Comparison of ENCODE assay signal across 10 cellular contexts in genomic region chr2:10305715-10306114, GRCh38. TPM values are rescaled to one million over a fixed set of nuclear protein-coding genes. Genes with fewer than 3 reads are reported as not detected.
A peak's percentile ranks its signal among the peaks of the same experiment; 100 is the strongest.
DNase-seq lines count a peak whose midpoint lies in the region; ATAC-seq and TF ChIP-seq lines count a peak whose summit lies in the region.
"Had no signal": no experiment of that assay in that cellular context is flagged by ENCODE, and none has a peak within 500 bp of the region (broad histone marks: within the 10 kb centered on the region; RNA-seq: fewer than 3 reads in every experiment).

No MANE protein-coding gene starts in this region.

- no peaks in the 10 kb centered on the region for H3K9me2 ChIP-seq in PC-3 (replicated peaks; ENCODE audit: low read length)

- H3K27ac Mint-ChIP-seq in nephron, result no peak overlapping the region
- H3K27ac Mint-ChIP-seq: memory B cell had no signal

- H3K36me3 ChIP-seq in PC-3 (ENCODE audit: low read depth, low read length) (peaks cover 15% of the 10 kb centered on the region), gastrocnemius medialis (no peaks in the 10 kb centered on the region)

- H3K4me2 ChIP-seq in PC-3 (ENCODE audit: low read length), result peak overlapping the region; percentile 83

- H3K9me3 ChIP-seq in PC-3 (ENCODE audit: low read length) (no peaks in the 10 kb centered on the region), gastrocnemius medialis (no peaks in the 10 kb centered on the region)

- no peak overlapping the region for H3K27ac ChIP-seq in PC-3 (ENCODE audit: low read length)
- peak overlapping the region in 2 of 4 donors; percentile 53 to 78 for H3K27ac ChIP-seq in gastrocnemius medialis

- no peak for TF ChIP-seq POLR2A in gastrocnemius medialis (IDR thresholded peaks at IDR 0.05)

- intact Hi-C loops in PC-3 (cut with micrococcal nuclease) (no loop called here), posterior cingulate gyrus (cut with DNase I) (loop anchor here (10.0 kb wide), 1 partner anchor 181 kb away; the partner anchor contains the start of gene RRM2), gastrocnemius medialis (cut with DNase I; ENCODE audit: low total_unique reads) (no loop called here)

- H3K36me3 Mint-ChIP-seq in nephron (ENCODE audit: low read depth), result no peaks in the 10 kb centered on the region
- H3K36me3 Mint-ChIP-seq: memory B cell had no signal

- CTCF ChIA-PET in PC-3 (lab: Charles Lee), result interaction anchor here (0.6 to 0.7 kb wide), 5 partner anchors 35 to 308 kb away, joined by 3 to 5 read pairs (median 3); no protein-coding TSS in a partner anchor

- peaks cover 80% of the 10 kb centered on the region for H3K79me2 ChIP-seq in PC-3 (ENCODE audit: low read length)

- peaks cover 4% of the 10 kb centered on the region for H3K4me1 Mint-ChIP-seq in nephron

- peak overlapping the region; percentile 61 to 78 (median 65) for H3K4me3 Mint-ChIP-seq in nephron

- H3K27me3 ChIP-seq in PC-3 (ENCODE audit: low read length), result no peaks in the 10 kb centered on the region
- no peaks in the 10 kb centered on the region for H3K27me3 ChIP-seq in gastrocnemius medialis

- DNase-seq in COLO668 (lab: John Stamatoyannopoulos, UW; ENCODE audit: unreplicated experiment) (peak; percentile 21), PC-3 (peak; percentile 52), amniotic epithelial cell (ENCODE audit: low read depth) (peak; percentile 7), putamen (ENCODE audit: low spot score) (no peak), posterior cingulate gyrus (no peak), gastrocnemius medialis (no peak)
- DNase-seq: IMR-90 had no signal

- H3K27me3 Mint-ChIP-seq in nephron (ENCODE audit: low read depth), result peaks cover 68% of the 10 kb centered on the region
- H3K27me3 Mint-ChIP-seq: memory B cell had no signal

- BruUV-seq in PC-3 (replicated peaks; lab: Mats Ljungman, UMichigan), result TSS peak; percentile 10

- no peaks in the 10 kb centered on the region for H3F3A ChIP-seq in PC-3 (ENCODE audit: low read length, unreplicated experiment)

- TF ChIP-seq CTCF in PC-3 (conservative IDR thresholded peaks at IDR 0.05; ENCODE audit: low read depth, low read length) (peak; percentile 52), nephron (IDR thresholded peaks at IDR 0.05; ENCODE audit: unreplicated experiment in 3 of 3) (no peak), gastrocnemius medialis (IDR thresholded peaks at IDR 0.05 in 4 of 5, conservative IDR thresholded peaks at IDR 0.05 in 1 of 5) (no peak)

- no peak overlapping the region for H3K9ac ChIP-seq in PC-3 (ENCODE audit: low read length)

- no peaks in the 10 kb centered on the region for H3K9me3 Mint-ChIP-seq in nephron
- H3K9me3 Mint-ChIP-seq: memory B cell had no signal

- H3K4me1 ChIP-seq in PC-3 (ENCODE audit: insufficient read depth, low read length) (peaks cover 43% of the 10 kb centered on the region), gastrocnemius medialis (peaks cover 18 to 22% of the 10 kb centered on the region in 2 donors)

- peaks cover 74% of the 10 kb centered on the region for H4K20me1 ChIP-seq in PC-3 (ENCODE audit: low read length)

- in situ Hi-C loops in gastrocnemius medialis (cut with MboI; ENCODE audit: low sequenced_read_pairs in 4 of 4), result no loop called here

- H2AFZ ChIP-seq in PC-3 (ENCODE audit: low read length), result no peak overlapping the region

- H3K4me3 ChIP-seq in PC-3 (ENCODE audit: low read length) (peak overlapping the region; percentile 99), gastrocnemius medialis (no peak overlapping the region)

- POLR2A ChIA-PET in PC-3 (lab: Charles Lee; ENCODE audit: unreplicated experiment), result interaction anchor here (0.6 to 0.8 kb wide), 3 partner anchors 32 to 129 kb away, joined by 3 to 6 read pairs (median 6); no protein-coding TSS in a partner anchor

- ATAC-seq in PC-3 (no peak), GM18867 (IDR thresholded peaks at IDR 0.05; ENCODE audit: unreplicated experiment) (no peak), gastrocnemius medialis (no peak)

RNA-seq across cellular contexts. Expression of gene HPCAL1, which starts 3.0 kb away (rescaled TPM):
- total RNA-seq in PC-3 (2014; rRNA removed) (312 and 339 TPM in 2 replicates), gastrocnemius medialis (10 to 100 TPM; 29.0 to 45.5 (median 34.5) TPM)

Comparison
In these comparisons a context has a peak if more than half of its experiments do, and no peak if none do; other contexts are left out.
1. DNase-seq: peak in COLO668 (single experiment), PC-3 (single experiment) and amniotic epithelial cell (single experiment); none in putamen (single experiment), posterior cingulate gyrus (0 of 10) and gastrocnemius medialis (0 of 2).